22 cellular contexts compared by ENCODE assay signal in the genomic region with DNA sequence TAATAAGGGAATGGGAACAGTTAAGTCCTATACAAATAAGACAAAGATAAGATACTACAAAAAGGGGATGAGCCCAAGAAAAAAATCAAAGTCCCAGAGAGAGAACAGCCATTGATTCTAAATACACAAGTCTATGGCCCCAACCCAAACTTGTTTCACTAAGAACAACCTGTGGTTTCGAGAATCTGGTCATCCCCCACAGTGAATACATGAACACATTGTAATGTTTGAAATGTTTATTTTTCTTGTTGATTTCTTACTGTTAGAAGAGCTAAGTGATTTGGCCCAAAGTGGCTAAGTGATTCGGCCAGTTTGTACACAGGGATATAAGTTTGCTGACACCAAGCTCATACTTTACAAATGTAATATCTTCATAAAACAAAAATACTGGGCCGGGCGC. TPM values are rescaled to one million over a fixed set of nuclear protein-coding genes. Genes with fewer than 3 reads are reported as not detected.
A peak's percentile ranks its signal among the peaks of the same experiment; 100 is the strongest.
DNase-seq lines count a peak whose midpoint lies in the region; ATAC-seq, FAIRE-seq and TF ChIP-seq lines count a peak whose summit lies in the region.
"Had no signal": no experiment of that assay in that cellular context is flagged by ENCODE, and none has a peak within 500 bp of the region (broad histone marks: within the 10 kb centered on the region; RNA-seq: fewer than 3 reads in every experiment).

No MANE protein-coding gene starts in this region.

- in situ Hi-C loops in HepG2 (cut with HindIII; ENCODE audit: extremely low pct_ligation_motif_present, low pct_unique_long_range_greater_than_20kb), result no loop called here

- no peaks in the 10 kb centered on the region for H4K20me1 ChIP-seq in HepG2 (ENCODE audit: insufficient read depth, low read length)
- H4K20me1 ChIP-seq: BLaER1 had no signal

- H2AFZ ChIP-seq in HepG2 (ENCODE audit: low read length), result no peak overlapping the region

- no peak overlapping the region for H3K27ac ChIP-seq in HepG2 (ENCODE audit: extremely low read length, insufficient read depth, low read length)
- H3K27ac ChIP-seq in right lobe of liver, result no peak overlapping the region
- H3K27ac ChIP-seq: 22Rv1, BLaER1, C4-2B had no signal

- H3K36me3 ChIP-seq in HepG2 (replicated peaks in 1 of 2; ENCODE audit: control insufficient read depth in 1 of 2, insufficient read depth in 2 of 2, low read length in 2 of 2) (no peaks in the 10 kb centered on the region), right lobe of liver (no peaks in the 10 kb centered on the region)
- H3K36me3 ChIP-seq: BLaER1, HAP-1 had no signal

- DNase-seq in HepG2 (ENCODE audit: low spot score) (no peak), right lobe of liver (no peak), fibroblast of gingiva (ENCODE audit: low read depth) (peak; percentile 44), left lobe of liver (ENCODE audit: low spot score) (no peak)
- DNase-seq: CD4-positive, CD25-positive, alpha-beta regulatory T cell; CD8-positive, alpha-beta T cell; DMS153; DND-41; GOT3; HFFc6 had no signal

- TF ChIP-seq CTCF in HepG2 (CRISPR knock-in tag; IDR thresholded peaks at IDR 0.05) (no peak), right lobe of liver (IDR thresholded peaks at IDR 0.05) (no peak)

- POLR2A ChIA-PET in HepG2 (lab: Yijun Ruan, JAX), result no interaction called here

- WGBS in HepG2 (ENCODE audit: low lambda C conversion rate), result 25% methylated on average over 4 of the region's 4 CpGs
- 71% methylated on average over 4 of the region's 4 CpGs for WGBS in right lobe of liver (ENCODE audit: insufficient coverage, low coverage, low lambda C conversion rate, missing lambda C conversion rate)

- TF ChIP-seq EP300 in HepG2 (IDR thresholded peaks at IDR 0.05; ENCODE audit: low read depth in 2 of 2, low read length in 2 of 2) (no peak), HepG2 (CRISPR knock-in tag; IDR thresholded peaks at IDR 0.05; ENCODE audit: borderline replicate concordance) (no peak)

- no TSS peak for BruUV-seq in HepG2 (replicated peaks; lab: Mats Ljungman, UMichigan)

- H3K79me2 ChIP-seq in HepG2 (ENCODE audit: insufficient read depth, low read length), result peaks cover 17% of the 10 kb centered on the region

- H3K9me3 ChIP-seq in HepG2 (ENCODE audit: low read length), result no peaks in the 10 kb centered on the region
- H3K9me3 ChIP-seq in right lobe of liver, result no peaks in the 10 kb centered on the region
- H3K9me3 ChIP-seq: BLaER1, Caco-2, HAP-1 had no signal

- TF ChIP-seq POLR2A in HepG2 (IDR thresholded peaks at IDR 0.05; ENCODE audit: insufficient read depth in 1 of 2, low read depth in 2 of 2, low read length in 2 of 2) (no peak), right lobe of liver (IDR thresholded peaks at IDR 0.05) (no peak)

- no peak overlapping the region for H3K9ac ChIP-seq in HepG2 (ENCODE audit: insufficient read depth, low read depth, low read length)
- H3K9ac ChIP-seq: BLaER1 had no signal

- FAIRE-seq in HepG2 (lab: Jason Lieb, UNC), result no peak
- FAIRE-seq: A204.1, G401.6, GM12892, H54 had no signal

- no peaks in the 10 kb centered on the region; a peak in 1 of 5 replicates for H3K27me3 ChIP-seq in HepG2 (ENCODE audit: control insufficient read depth in 1 of 2, insufficient read depth in 2 of 2, low read length in 2 of 2)
- no peaks in the 10 kb centered on the region for H3K27me3 ChIP-seq in right lobe of liver
- H3K27me3 ChIP-seq: BLaER1 had no signal

- H3K4me1 ChIP-seq in HepG2 (ENCODE audit: insufficient read depth, low read length), result peaks cover 31% of the 10 kb centered on the region
- H3K4me1 ChIP-seq in right lobe of liver, result peaks cover 0 to 5% (median 0%) of the 10 kb centered on the region in 4 donors

- no peak overlapping the region for H3K4me3 ChIP-seq in HepG2 (replicated peaks in 1 of 3; ENCODE audit: insufficient read depth in 1 of 3, low read depth in 2 of 3, low read length in 3 of 3)
- no peak overlapping the region for H3K4me3 ChIP-seq in right lobe of liver
- H3K4me3 ChIP-seq: BLaER1, HAP-1 had no signal

- ATAC-seq in HepG2 (no peak), right lobe of liver (no peak), left lobe of liver (peak; percentile 1), GM21381 (IDR thresholded peaks at IDR 0.05; ENCODE audit: unreplicated experiment) (no peak), HG03045 (IDR thresholded peaks at IDR 0.05; ENCODE audit: unreplicated experiment) (no peak), GM21576 (IDR thresholded peaks at IDR 0.05; ENCODE audit: unreplicated experiment) (no peak)
- ATAC-seq: CD8-positive, alpha-beta T cell had no signal

- intact Hi-C loops in HepG2 (cut with micrococcal nuclease; ENCODE audit: unreplicated experiment) (no loop called here), right lobe of liver (cut with DNase I) (loop anchor here in 1 of 2 donors (10.0 kb wide), 1 partner anchor 224 kb away; no protein-coding TSS in a partner anchor)

- CTCF ChIA-PET in HepG2 (lab: Yijun Ruan, JAX; ENCODE audit: low intra/inter-chr PET ratio, low total read pairs), result no interaction called here

- TF ChIP-seq RAD21 in HepG2 (CRISPR knock-in tag; IDR thresholded peaks at IDR 0.05), result no peak

- H3K4me2 ChIP-seq in HepG2 (ENCODE audit: low read depth, low read length), result no peak overlapping the region
- H3K4me2 ChIP-seq: BLaER1 had no signal

TF ChIP-seq in HepG2, 621 proteins besides CTCF, POLR2A, EP300 and RAD21:
- TF ChIP-seq HDAC2 (CRISPR knock-in tag; IDR thresholded peaks at IDR 0.05) (no peak), ZNF614 (CRISPR knock-in tag; IDR thresholded peaks at IDR 0.05; ENCODE audit: borderline replicate concordance) (no peak), NFYC (CRISPR knock-in tag; IDR thresholded peaks at IDR 0.05) (no peak), ZNF891 (CRISPR knock-in tag; IDR thresholded peaks at IDR 0.05) (no peak), SALL1 (CRISPR knock-in tag; IDR thresholded peaks at IDR 0.05) (no peak), GFI1 (CRISPR knock-in tag; IDR thresholded peaks at IDR 0.05; ENCODE audit: borderline replicate concordance) (0 out of 2 replicates have a peak, but pooled peaks have one; percentile 33), HMG20A (CRISPR knock-in tag; IDR thresholded peaks at IDR 0.05; ENCODE audit: borderline replicate concordance) (no peak), ZNF501 (CRISPR knock-in tag; IDR thresholded peaks at IDR 0.05) (no peak)
- TF ChIP-seq, protein P1, sequence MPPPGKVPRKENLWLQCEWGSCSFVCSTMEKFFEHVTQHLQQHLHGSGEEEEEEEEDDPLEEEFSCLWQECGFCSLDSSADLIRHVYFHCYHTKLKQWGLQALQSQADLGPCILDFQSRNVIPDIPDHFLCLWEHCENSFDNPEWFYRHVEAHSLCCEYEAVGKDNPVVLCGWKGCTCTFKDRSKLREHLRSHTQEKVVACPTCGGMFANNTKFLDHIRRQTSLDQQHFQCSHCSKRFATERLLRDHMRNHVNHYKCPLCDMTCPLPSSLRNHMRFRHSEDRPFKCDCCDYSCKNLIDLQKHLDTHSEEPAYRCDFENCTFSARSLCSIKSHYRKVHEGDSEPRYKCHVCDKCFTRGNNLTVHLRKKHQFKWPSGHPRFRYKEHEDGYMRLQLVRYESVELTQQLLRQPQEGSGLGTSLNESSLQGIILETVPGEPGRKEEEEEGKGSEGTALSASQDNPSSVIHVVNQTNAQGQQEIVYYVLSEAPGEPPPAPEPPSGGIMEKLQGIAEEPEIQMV (CRISPR knock-in tag; IDR thresholded peaks at IDR 0.05; ENCODE audit: low read depth), result no peak
TF ChIP-seq in HepG2: peak in this region for 1.

RNA-seq across cellular contexts. Expression of a gene that starts 3.3 kb away (rescaled TPM):
- total RNA-seq in HepG2 (2016; rRNA removed; fragmentation: Illumina TruSeq; extraction: Trizol) (40.0 and 63.8 TPM in 2 replicates), right lobe of liver (100 to 1,000 TPM in 1 of 6 experiments, 10 to 100 TPM in 5; 45.8 to 107 (median 61.4) TPM), left lobe of liver (48.3 TPM)
- 8.1 and 10.0 TPM in 2 replicates for total RNA-seq in HepG2 (2016; cell fraction: cytosol; rRNA removed; fragmentation: Illumina TruSeq; extraction: Trizol; ENCODE audit: low read depth)
- total RNA-seq in HepG2 (2016; cell fraction: insoluble cytoplasmic fraction; rRNA removed; fragmentation: Illumina TruSeq; extraction: Trizol), result 36.2 and 63.5 TPM in 2 replicates
- total RNA-seq in HepG2 (2016; cell fraction: membrane; rRNA removed; fragmentation: Illumina TruSeq; extraction: Trizol), result 10.8 and 13.5 TPM in 2 replicates
- 111 and 125 TPM in 2 replicates for total RNA-seq in HepG2 (2016; cell fraction: nucleus; rRNA removed; fragmentation: Illumina TruSeq; extraction: Trizol)
- polyA plus RNA-seq in HepG2 (2011; rRNA removed), result 26.8 and 30.0 TPM in 2 replicates
- polyA plus RNA-seq in HepG2 (2011; cell fraction: cytosol; rRNA removed), result 23.6 and 27.4 TPM in 2 replicates
- 74.2 and 77.9 TPM in 2 replicates for polyA plus RNA-seq in HepG2 (2011; cell fraction: nucleus; rRNA removed)
- polyA plus RNA-seq in HepG2 (2012), result 16.8 and 28.4 TPM in 2 replicates
- polyA plus RNA-seq in HepG2 (2016; cell fraction: cytosol; fragmentation: Illumina TruSeq; extraction: Trizol; ENCODE audit: low read depth), result 1.1 TPM in 2 replicates
- 13.1 and 13.8 TPM in 2 replicates for polyA plus RNA-seq in HepG2 (2016; cell fraction: insoluble cytoplasmic fraction; fragmentation: Illumina TruSeq; extraction: Trizol; ENCODE audit: low read depth)
- polyA plus RNA-seq in HepG2 (2016; cell fraction: membrane; fragmentation: Illumina TruSeq; extraction: Trizol; ENCODE audit: low read depth), result 2.0 and 2.5 TPM in 2 replicates
- polyA plus RNA-seq in HepG2 (2016; cell fraction: nucleus; fragmentation: Illumina TruSeq; extraction: Trizol; ENCODE audit: insufficient read depth, low read depth), result 64.5 and 67.0 TPM in 2 replicates
- polyA minus RNA-seq in HepG2 (2011; rRNA and poly(A)+ RNA removed; ENCODE audit: low replicate concordance), result 0.51 and 497 TPM in 2 replicates
- polyA minus RNA-seq in HepG2 (2011; cell fraction: cytosol; rRNA and poly(A)+ RNA removed), result 94.8 and 127 TPM in 2 replicates
- polyA minus RNA-seq in HepG2 (2011; cell fraction: nucleus; rRNA and poly(A)+ RNA removed), result 220 and 287 TPM in 2 replicates
